14 cellular contexts compared by ENCODE assay signal in the genomic region with DNA sequence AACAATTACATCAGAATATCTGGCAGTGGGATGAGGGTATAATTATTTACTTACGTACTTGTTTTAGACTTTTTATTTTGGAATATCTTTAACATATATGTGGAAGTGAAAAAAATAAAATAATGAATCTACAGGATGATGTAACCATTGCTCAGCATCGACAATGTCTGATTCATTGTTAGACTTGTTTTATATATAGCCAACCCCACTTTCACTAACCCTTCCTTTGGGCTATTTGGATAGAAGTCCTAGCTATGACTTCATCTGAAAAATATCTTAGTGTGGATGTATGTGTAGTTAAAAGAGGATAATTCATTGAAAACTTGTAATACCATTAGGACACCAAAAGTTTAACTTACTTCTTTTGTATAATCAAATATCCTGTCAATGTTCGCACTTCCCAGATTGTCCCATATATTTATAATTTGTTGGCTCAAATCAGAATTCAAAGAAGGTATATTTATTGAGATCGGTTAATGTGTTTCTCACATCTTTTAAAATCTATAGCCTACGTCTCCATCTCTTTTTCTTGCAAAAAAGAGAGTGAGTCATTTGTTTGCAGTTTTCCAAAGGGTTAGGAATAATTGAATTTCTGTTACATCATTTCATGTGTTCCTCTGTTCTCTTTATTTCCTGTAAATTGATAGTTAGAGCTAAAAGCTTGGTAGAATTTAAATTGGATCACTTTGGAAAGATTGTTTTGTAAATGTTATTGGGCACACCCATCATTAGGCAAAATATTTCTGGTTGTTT.
A peak's percentile ranks its signal among the peaks of the same experiment; 100 is the strongest.
DNase-seq lines count a peak whose midpoint lies in the region; ATAC-seq and TF ChIP-seq lines count a peak whose summit lies in the region.
"Had no signal": no experiment of that assay in that cellular context is flagged by ENCODE, and none has a peak within 500 bp of the region (broad histone marks: within the 10 kb centered on the region; RNA-seq: fewer than 3 reads in every experiment).

No MANE protein-coding gene starts in this region.

- H3K36me3 ChIP-seq in neural progenitor cell: no peaks in the 10 kb centered on the region
- H3K36me3 ChIP-seq: right lobe of liver had no signal

- no peak overlapping the region for H3K9ac ChIP-seq in neural progenitor cell

- DNase-seq in ELR (ENCODE audit: low read depth): peak; percentile 90
- DNase-seq in SW 1271 (lab: John Stamatoyannopoulos, UW): peak; percentile 5 to 12
- DNase-seq in fibroblast of pulmonary artery (ENCODE audit: low read depth): peak; percentile 80
- DNase-seq in skeletal muscle cell (ENCODE audit: low read depth): peak; percentile 67
- DNase-seq in NK-92 (lab: John Stamatoyannopoulos, UW; ENCODE audit: unreplicated experiment): no peak
- no peak for DNase-seq in activated gamma-delta T cell (lab: John Stamatoyannopoulos, UW)
- DNase-seq in neural progenitor cell (ENCODE audit: low spot score): no peak
- DNase-seq: activated naive CD8-positive, alpha-beta T cell treated with anti-CD3 and anti-CD28 coated beads, Interleukin-2, amount 50 U/mL, for 24 hours; effector memory CD4-positive, alpha-beta T cell; NCI-H1105 treated with DMSO at 0.1 percent for 48 hours; NCI-H524; right lobe of liver; SHP77 had no signal

- H3K36me3 Mint-ChIP-seq in neural progenitor cell: no peaks in the 10 kb centered on the region

- H3K9me3 ChIP-seq in neural progenitor cell (ENCODE audit: low read depth): no peaks in the 10 kb centered on the region
- H3K9me3 ChIP-seq: right lobe of liver had no signal

- H3K79me2 ChIP-seq in neural progenitor cell (ENCODE audit: low read depth): no peaks in the 10 kb centered on the region

- H2AFZ ChIP-seq in neural progenitor cell (replicated peaks): no peak overlapping the region

- no peak overlapping the region for H3K4me3 ChIP-seq in fibroblast of pulmonary artery (replicated peaks; ENCODE audit: low read depth, low read length)
- no peak overlapping the region for H3K4me3 ChIP-seq in skeletal muscle cell (ENCODE audit: low read depth, low read length)
- no peak overlapping the region for H3K4me3 ChIP-seq in neural progenitor cell
- H3K4me3 ChIP-seq: right lobe of liver had no signal

- no peak for ATAC-seq in HG03108 (IDR thresholded peaks at IDR 0.05; ENCODE audit: unreplicated experiment)
- ATAC-seq: activated naive CD8-positive, alpha-beta T cell treated with anti-CD3 and anti-CD28 coated beads, Interleukin-2, amount 50 U/mL, for 24 hours; right lobe of liver had no signal

- H3K4me1 Mint-ChIP-seq in neural progenitor cell: peaks cover under 1% of the 10 kb centered on the region
- H3K4me1 Mint-ChIP-seq: activated naive CD8-positive, alpha-beta T cell treated with anti-CD3 and anti-CD28 coated beads, Interleukin-2, amount 50 U/mL, for 24 hours had no signal

- no peaks in the 10 kb centered on the region for H4K20me1 ChIP-seq in neural progenitor cell (ENCODE audit: low read depth)

- H3K4me1 ChIP-seq in neural progenitor cell: peaks cover 13% of the 10 kb centered on the region
- H3K4me1 ChIP-seq: right lobe of liver had no signal

- no peak for TF ChIP-seq CTCF in fibroblast of pulmonary artery (IDR thresholded peaks at IDR 0.05; ENCODE audit: low read length, missing control alignments)
- no peak for TF ChIP-seq CTCF in neural progenitor cell (IDR thresholded peaks at IDR 0.05)

- no peak overlapping the region for H3K4me2 ChIP-seq in neural progenitor cell

- H3K27me3 ChIP-seq in neural progenitor cell: no peaks in the 10 kb centered on the region
- H3K27me3 ChIP-seq: right lobe of liver had no signal

- no peak overlapping the region for H3K27ac Mint-ChIP-seq in neural progenitor cell
- H3K27ac Mint-ChIP-seq: activated naive CD8-positive, alpha-beta T cell treated with anti-CD3 and anti-CD28 coated beads, Interleukin-2, amount 50 U/mL, for 24 hours had no signal

- peaks cover under 1% of the 10 kb centered on the region for H3K9me3 Mint-ChIP-seq in neural progenitor cell
- H3K9me3 Mint-ChIP-seq: activated naive CD8-positive, alpha-beta T cell treated with anti-CD3 and anti-CD28 coated beads, Interleukin-2, amount 50 U/mL, for 24 hours had no signal

- no peak overlapping the region for H3K27ac ChIP-seq in neural progenitor cell
- H3K27ac ChIP-seq: right lobe of liver had no signal

- H3F3A ChIP-seq in neural progenitor cell (ENCODE audit: low read depth): no peaks in the 10 kb centered on the region

- H3K27me3 Mint-ChIP-seq in neural progenitor cell (ENCODE audit: insufficient read depth, low read depth): peaks cover under 1% of the 10 kb centered on the region

- H3K4me3 Mint-ChIP-seq in neural progenitor cell: no peak overlapping the region
- H3K4me3 Mint-ChIP-seq: activated naive CD8-positive, alpha-beta T cell treated with anti-CD3 and anti-CD28 coated beads, Interleukin-2, amount 50 U/mL, for 24 hours had no signal

Comparison
In these comparisons a context has a peak if more than half of its experiments do, and no peak if none do; other contexts are left out.
1. DNase-seq: peak in ELR (single experiment), SW 1271 (2 of 2), fibroblast of pulmonary artery (single experiment) and skeletal muscle cell (single experiment); none in NK-92 (single experiment), activated gamma-delta T cell (single experiment) and neural progenitor cell (single experiment).